In the genomic region with DNA sequence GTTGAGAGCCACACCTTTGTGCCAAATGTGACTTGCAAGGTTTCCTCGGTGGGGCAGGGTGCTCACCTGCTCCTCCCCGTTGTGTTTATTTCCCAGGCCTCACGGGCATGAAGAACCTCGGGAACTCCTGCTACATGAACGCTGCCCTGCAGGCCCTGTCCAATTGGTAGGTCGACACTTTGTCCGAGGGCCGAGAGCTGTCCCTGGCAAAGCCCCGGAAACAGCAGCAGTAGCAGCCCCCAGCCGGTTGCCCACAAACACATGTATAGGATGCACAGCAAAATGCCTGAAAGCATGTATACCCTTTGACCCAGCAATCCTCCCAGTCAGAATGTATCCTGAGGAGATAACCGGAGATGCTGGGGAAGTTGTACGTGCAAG, we compare ENCODE assay signal across 27 cellular contexts. TPM values are rescaled to one million over a fixed set of nuclear protein-coding genes. Genes with fewer than 3 reads are reported as not detected.
DNase-seq lines count a peak whose midpoint lies in the region; ATAC-seq and TF ChIP-seq lines count a peak whose summit lies in the region.
"Had no signal": no experiment of that assay in that cellular context is flagged by ENCODE, and none has a peak within 500 bp of the region (broad histone marks: within the 10 kb centered on the region; RNA-seq: fewer than 3 reads in every experiment).

No MANE protein-coding gene starts in this region.

- no peak overlapping the region for H3K4me3 ChIP-seq in HL-60 (replicated peaks; ENCODE audit: insufficient read depth, low read length)
- H3K4me3 ChIP-seq: ascending aorta, thyroid gland had no signal

- no peak overlapping the region for H3K4me3 Mint-ChIP-seq in activated naive CD4-positive, alpha-beta T cell treated with anti-CD3 and anti-CD28 coated beads for 36 hours
- H3K4me3 Mint-ChIP-seq in activated naive CD8-positive, alpha-beta T cell: no peak overlapping the region
- peak overlapping the region in 6 of 10 donors; percentile 26 to 59 (median 36) for H3K4me3 Mint-ChIP-seq in naive thymus-derived CD8-positive, alpha-beta T cell
- H3K4me3 Mint-ChIP-seq: IgD-negative memory B cell, WTC11 had no signal

- H3K27ac ChIP-seq in HL-60 (replicated peaks): peak overlapping the region; percentile 41; the same call in 1 of the 2 replicates
- H3K27ac ChIP-seq: C4-2B, thyroid gland had no signal

- no peaks in the 10 kb centered on the region for H3K27me3 Mint-ChIP-seq in activated naive CD4-positive, alpha-beta T cell treated with anti-CD3 and anti-CD28 coated beads for 36 hours (ENCODE audit: low read depth)
- no peaks in the 10 kb centered on the region for H3K27me3 Mint-ChIP-seq in activated naive CD8-positive, alpha-beta T cell
- H3K27me3 Mint-ChIP-seq in naive thymus-derived CD8-positive, alpha-beta T cell: no peaks in the 10 kb centered on the region
- H3K27me3 Mint-ChIP-seq: IgD-negative memory B cell; stimulated activated naive CD8-positive, alpha-beta T cell treated with anti-CD3 and anti-CD28 coated beads, Interleukin-15, amount 100 ng/mL, for 72 hours had no signal

- no peak for TF ChIP-seq CTCF in HL-60 (IDR thresholded peaks at IDR 0.05; ENCODE audit: insufficient read depth, low read length)

- intact Hi-C loops in activated naive CD4-positive, alpha-beta T cell treated with anti-CD3 and anti-CD28 coated beads for 36 hours (cut with micrococcal nuclease): no loop called here

- no peaks in the 10 kb centered on the region for H3K27me3 ChIP-seq in HL-60 (ENCODE audit: insufficient read depth, poor library complexity, severe bottlenecking)
- H3K27me3 ChIP-seq: ascending aorta, thyroid gland had no signal

- CTCF ChIA-PET in activated naive CD4-positive, alpha-beta T cell treated with anti-CD3 and anti-CD28 coated beads for 36 hours (lab: Charles Lee): no interaction called here

- H3K27ac Mint-ChIP-seq in activated naive CD4-positive, alpha-beta T cell treated with anti-CD3 and anti-CD28 coated beads for 36 hours: peak overlapping the region; percentile 87
- H3K27ac Mint-ChIP-seq in activated naive CD8-positive, alpha-beta T cell: peak overlapping the region; percentile 17
- peak overlapping the region in 8 of 10 donors; percentile 53 to 87 (median 80) for H3K27ac Mint-ChIP-seq in naive thymus-derived CD8-positive, alpha-beta T cell
- H3K27ac Mint-ChIP-seq: WTC11 had no signal

- peaks cover 58% of the 10 kb centered on the region for H3K4me1 Mint-ChIP-seq in activated naive CD4-positive, alpha-beta T cell treated with anti-CD3 and anti-CD28 coated beads for 36 hours (ENCODE audit: low read depth)
- H3K4me1 Mint-ChIP-seq in activated naive CD8-positive, alpha-beta T cell (ENCODE audit: low read depth): peaks cover 63% of the 10 kb centered on the region
- peaks cover 20 to 73% (median 50%) of the 10 kb centered on the region in 4 donors for H3K4me1 Mint-ChIP-seq in naive thymus-derived CD8-positive, alpha-beta T cell
- H3K4me1 Mint-ChIP-seq: WTC11 had no signal

- H3K9me3 Mint-ChIP-seq in activated naive CD4-positive, alpha-beta T cell treated with anti-CD3 and anti-CD28 coated beads for 36 hours: no peaks in the 10 kb centered on the region
- H3K9me3 Mint-ChIP-seq in activated naive CD8-positive, alpha-beta T cell (ENCODE audit: low read depth): no peaks in the 10 kb centered on the region
- no peaks in the 10 kb centered on the region for H3K9me3 Mint-ChIP-seq in naive thymus-derived CD8-positive, alpha-beta T cell
- H3K9me3 Mint-ChIP-seq: IgD-negative memory B cell; stimulated activated naive CD8-positive, alpha-beta T cell treated with anti-CD3 and anti-CD28 coated beads, Interleukin-15, amount 100 ng/mL, for 72 hours; WTC11 had no signal

- in situ Hi-C loops in ACHN (cut with HindIII; ENCODE audit: low pct_ligation_motif_present, low pct_unique_long_range_greater_than_20kb, low sequenced_read_pairs): no loop called here

- DNase-seq in activated naive CD4-positive, alpha-beta T cell treated with anti-CD3 and anti-CD28 coated beads for 36 hours: no peak
- DNase-seq in activated naive CD4-positive, alpha-beta T cell (lab: John Stamatoyannopoulos, UW): no peak
- no peak for DNase-seq in HL-60 (ENCODE audit: low read depth in 1 of 2, low spot score in 1 of 2)
- no peak for DNase-seq in naive thymus-derived CD8-positive, alpha-beta T cell
- DNase-seq in activated effector memory CD4-positive, alpha-beta T cell treated with Interleukin-2 at 50 U/mL for 16 hours: no peak
- no peak for DNase-seq in NOMO-1 treated with DMSO at 0.1 percent for 48 hours (lab: John Stamatoyannopoulos, UW; ENCODE audit: unreplicated experiment)
- no peak for DNase-seq in ACHN
- DNase-seq: activated gamma-delta T cell, caudate nucleus, dermis blood vessel endothelial cell, glutamatergic neuron, GOT3, NCI-H1105, NCI-H2081, NCI-H345, NCI-H774, RPMI8226, SK-N-SH, T1000, thyroid gland had no signal

- POLR2A ChIA-PET in naive thymus-derived CD8-positive, alpha-beta T cell (lab: Charles Lee): interaction anchor here (1.1 to 11.9 kb wide), 4 partner anchors 13 to 45 kb away, joined by 3 to 253 read pairs (median 3); no protein-coding TSS in a partner anchor

- peaks cover 34% of the 10 kb centered on the region for H3K36me3 Mint-ChIP-seq in activated naive CD4-positive, alpha-beta T cell treated with anti-CD3 and anti-CD28 coated beads for 36 hours (ENCODE audit: low read depth)
- peaks cover 12% of the 10 kb centered on the region for H3K36me3 Mint-ChIP-seq in activated naive CD8-positive, alpha-beta T cell
- peaks cover 0 to 64% (median 26%) of the 10 kb centered on the region in 3 donors for H3K36me3 Mint-ChIP-seq in naive thymus-derived CD8-positive, alpha-beta T cell
- H3K36me3 Mint-ChIP-seq: IgD-negative memory B cell had no signal

- ATAC-seq in naive thymus-derived CD8-positive, alpha-beta T cell: no peak
- ATAC-seq: sciatic nerve, WTC11 had no signal

RNA-seq across cellular contexts. Expression of a gene that starts 26.2 kb away (rescaled TPM):
- 10 to 100 TPM; 54.7 to 54.9 TPM for total RNA-seq in activated naive CD4-positive, alpha-beta T cell treated with anti-CD3 and anti-CD28 coated beads for 36 hours
- 100 to 1,000 TPM; 117 to 124 TPM for total RNA-seq in naive thymus-derived CD8-positive, alpha-beta T cell
- polyA plus RNA-seq in naive thymus-derived CD8-positive, alpha-beta T cell: 10 to 100 TPM; 37.1 to 76.4 (median 49.4) TPM

RNA-seq across cellular contexts. Expression of a gene that starts 26.4 kb away (rescaled TPM):
- 10 to 100 TPM; 45.3 to 45.7 TPM for total RNA-seq in activated naive CD4-positive, alpha-beta T cell treated with anti-CD3 and anti-CD28 coated beads for 36 hours
- total RNA-seq in naive thymus-derived CD8-positive, alpha-beta T cell: 100 to 1,000 TPM in 1 of 2 experiments, 10 to 100 TPM in 1; 98.7 to 104 TPM
- 100 to 1,000 TPM; 191 to 242 (median 222) TPM for polyA plus RNA-seq in naive thymus-derived CD8-positive, alpha-beta T cell

RNA-seq across cellular contexts. Expression of a gene that starts 37.5 kb away (rescaled TPM):
- 10 to 100 TPM; 26.2 to 28.2 TPM for total RNA-seq in activated naive CD4-positive, alpha-beta T cell treated with anti-CD3 and anti-CD28 coated beads for 36 hours
- total RNA-seq in naive thymus-derived CD8-positive, alpha-beta T cell: 10 to 100 TPM; 33.4 to 34.3 TPM
- polyA plus RNA-seq in naive thymus-derived CD8-positive, alpha-beta T cell: 10 to 100 TPM; 42.6 to 55.0 (median 47.1) TPM

RNA-seq across cellular contexts. Expression of a gene that starts 58.5 kb away (rescaled TPM):
- 10 to 100 TPM; 18.8 to 21.3 TPM for total RNA-seq in activated naive CD4-positive, alpha-beta T cell treated with anti-CD3 and anti-CD28 coated beads for 36 hours
- 10 to 100 TPM; 27.1 to 27.8 TPM for total RNA-seq in naive thymus-derived CD8-positive, alpha-beta T cell
- polyA plus RNA-seq in naive thymus-derived CD8-positive, alpha-beta T cell: 10 to 100 TPM; 12.3 to 20.2 (median 13.3) TPM

Comparison
In these comparisons a context has a peak if more than half of its experiments do, and no peak if none do; other contexts are left out.
1. H3K27ac Mint-ChIP-seq: peak in every context shown above with its lines; median percentile 87 in activated naive CD4-positive, alpha-beta T cell treated with anti-CD3 and anti-CD28 coated beads for 36 hours; 80 in naive thymus-derived CD8-positive, alpha-beta T cell; 17 in activated naive CD8-positive, alpha-beta T cell.
2. H3K4me3 Mint-ChIP-seq: peak in naive thymus-derived CD8-positive, alpha-beta T cell (6 of 10); none in activated naive CD4-positive, alpha-beta T cell treated with anti-CD3 and anti-CD28 coated beads for 36 hours (single experiment) and activated naive CD8-positive, alpha-beta T cell (single experiment).